In genomic region chr9:97594414-97594921, GRCh38 we compare ENCODE assay signal across 13 cellular contexts. TPM values are rescaled to one million over a fixed set of nuclear protein-coding genes. Genes with fewer than 3 reads are reported as not detected.
DNase-seq lines count a peak whose midpoint lies in the region; ATAC-seq and TF ChIP-seq lines count a peak whose summit lies in the region.
"Had no signal": no experiment of that assay in that cellular context is flagged by ENCODE, and none has a peak within 500 bp of the region (broad histone marks: within the 10 kb centered on the region; RNA-seq: fewer than 3 reads in every experiment).

No MANE protein-coding gene starts in this region.

- no peak overlapping the region for H3K27ac ChIP-seq in right lobe of liver
- H3K27ac ChIP-seq: parathyroid adenoma had no signal

- H3K27me3 ChIP-seq in Caco-2 (replicated peaks; ENCODE audit: control insufficient read depth, insufficient read depth, low read length) (no peaks in the 10 kb centered on the region), right lobe of liver (no peaks in the 10 kb centered on the region)

- no peaks in the 10 kb centered on the region for H3K9me3 Mint-ChIP-seq in Caco-2 (ENCODE audit: unreplicated experiment)
- H3K9me3 Mint-ChIP-seq: stimulated activated naive B cell treated with anti-CD40 and anti-IgM and Interleukin-4, amounts not matched to agents 10 μg/mL and 1 μg/mL and 100 μg/mL, for 72 hours had no signal

- no peak overlapping the region for H3K27ac Mint-ChIP-seq in Caco-2 (ENCODE audit: unreplicated experiment)
- H3K27ac Mint-ChIP-seq: B cell had no signal

- ATAC-seq in right lobe of liver, result no peak
- ATAC-seq: stimulated activated naive B cell treated with anti-CD40 and anti-IgM and Interleukin-4, amounts not matched to agents 10 μg/mL and 1 μg/mL and 100 μg/mL, for 72 hours had no signal

- H3K36me3 Mint-ChIP-seq in Caco-2 (ENCODE audit: insufficient read depth, unreplicated experiment), result no peaks in the 10 kb centered on the region

- CTCF ChIA-PET in Caco-2 (lab: Charles Lee), result no interaction called here

- H3K36me3 ChIP-seq in Caco-2 (ENCODE audit: control insufficient read depth, insufficient read depth, low read length), result no peaks in the 10 kb centered on the region
- peaks cover 0 to under 1% (median 0%) of the 10 kb centered on the region in 4 donors for H3K36me3 ChIP-seq in right lobe of liver

- H3K4me1 ChIP-seq in Caco-2 (0 out of 2 replicates have a peak, but pooled peaks cover 3% of the 10 kb centered on the region), right lobe of liver (peaks cover 0 to 5% (median 0%) of the 10 kb centered on the region in 4 donors)
- H3K4me1 ChIP-seq: parathyroid adenoma had no signal

- H3K9me3 ChIP-seq in Caco-2 (no peaks in the 10 kb centered on the region), right lobe of liver (no peaks in the 10 kb centered on the region)

- TF ChIP-seq CTCF in Caco-2 (IDR thresholded peaks at IDR 0.05; ENCODE audit: insufficient read depth in 1 of 2, low read depth in 1 of 2, low read length in 1 of 2, severe bottlenecking in 1 of 2, unreplicated experiment in 1 of 2) (no peak), right lobe of liver (IDR thresholded peaks at IDR 0.05) (no peak)

- no peak for TF ChIP-seq POLR2A in right lobe of liver (IDR thresholded peaks at IDR 0.05)

- BruUV-seq in Caco-2 (replicated peaks; lab: Mats Ljungman, UMichigan), result no TSS peak

- no peaks in the 10 kb centered on the region for H3K27me3 Mint-ChIP-seq in Caco-2 (ENCODE audit: insufficient read depth, unreplicated experiment)
- H3K27me3 Mint-ChIP-seq: B cell; stimulated activated naive B cell treated with anti-CD40 and anti-IgM and Interleukin-4, amounts not matched to agents 10 μg/mL and 1 μg/mL and 100 μg/mL, for 72 hours had no signal

- 90% methylated on average over 3 of the region's 10 CpGs for WGBS in right lobe of liver (ENCODE audit: insufficient coverage, low coverage, low lambda C conversion rate, missing lambda C conversion rate)

- peaks cover 8% of the 10 kb centered on the region for H3K4me1 Mint-ChIP-seq in Caco-2 (ENCODE audit: low read depth, unreplicated experiment)

- no peak overlapping the region for H3K4me3 ChIP-seq in Caco-2 (ENCODE audit: low read depth, low read length)
- no peak overlapping the region for H3K4me3 ChIP-seq in right lobe of liver

- DNase-seq in DMS 273 treated with DMSO at 0.1 percent for 48 hours (lab: John Stamatoyannopoulos, UW) (peak; percentile 63), NCI-H2107 treated with DMSO at 0.1 percent for 48 hours (lab: John Stamatoyannopoulos, UW; ENCODE audit: unreplicated experiment) (peak; percentile 26), cerebellum (ENCODE audit: low spot score) (peak; percentile 88), occipital lobe (lab: John Stamatoyannopoulos, UW) (peak; percentile 51), Caco-2 (no peak), right lobe of liver (no peak)
- DNase-seq in stimulated activated naive CD4-positive, alpha-beta T cell treated with Interleukin-2 at 50 U/mL for 16 hours (lab: John Stamatoyannopoulos, UW), result no peak
- DNase-seq in activated CD4-positive, CD25-positive, alpha-beta regulatory T cell treated with anti-CD3 and anti-CD28 coated beads, Interleukin-2, amount 50 U/mL, for 72 hours, result no peak
- DNase-seq: GF-D8; NCI-H1930; stimulated activated naive B cell treated with anti-CD40 and anti-IgM and Interleukin-4, amounts not matched to agents 10 μg/mL and 1 μg/mL and 100 μg/mL, for 72 hours had no signal

- H3K4me3 Mint-ChIP-seq in Caco-2 (ENCODE audit: unreplicated experiment), result no peak overlapping the region
- H3K4me3 Mint-ChIP-seq: B cell; stimulated activated naive B cell treated with anti-CD40 and anti-IgM and Interleukin-4, amounts not matched to agents 10 μg/mL and 1 μg/mL and 100 μg/mL, for 72 hours had no signal

- POLR2A ChIA-PET in Caco-2 (lab: Charles Lee), result no interaction called here

- intact Hi-C loops in Caco-2 (cut with micrococcal nuclease; ENCODE audit: unreplicated experiment), result loop anchor here (10.0 kb wide), 1 partner anchor 90 kb away; the partner anchor contains the start of gene TMOD1
- intact Hi-C loops in right lobe of liver (cut with DNase I), result no loop called here

RNA-seq across cellular contexts. Expression of gene TSTD2, which starts 38.7 kb away (rescaled TPM):
- 37.8 TPM for total RNA-seq in cerebellum
- total RNA-seq in occipital lobe, result 43.0 TPM
- 20.7 and 21.4 TPM in 2 replicates for total RNA-seq in Caco-2 (2022)
- 10 to 100 TPM in 1 of 6 experiments, 1 to 10 TPM in 5; 7.9 to 10.2 (median 9.0) TPM for total RNA-seq in right lobe of liver

RNA-seq across cellular contexts. Expression of gene NCBP1, which starts 39.2 kb away (rescaled TPM):
- total RNA-seq in cerebellum, result 47.0 TPM
- 64.3 TPM for total RNA-seq in occipital lobe
- 59.7 and 66.9 TPM in 2 replicates for total RNA-seq in Caco-2 (2022)
- 10 to 100 TPM; 10.9 to 15.3 (median 12.5) TPM for total RNA-seq in right lobe of liver

Comparison
In these comparisons a context has a peak if more than half of its experiments do, and no peak if none do; other contexts are left out.
1. DNase-seq: peak in DMS 273 treated with DMSO at 0.1 percent for 48 hours (single experiment), NCI-H2107 treated with DMSO at 0.1 percent for 48 hours (single experiment), cerebellum (single experiment) and occipital lobe (single experiment); none in stimulated activated naive CD4-positive, alpha-beta T cell treated with Interleukin-2 at 50 U/mL for 16 hours (single experiment), Caco-2 (0 of 2), activated CD4-positive, CD25-positive, alpha-beta regulatory T cell treated with anti-CD3 and anti-CD28 coated beads, Interleukin-2, amount 50 U/mL, for 72 hours (single experiment) and right lobe of liver (0 of 3).